Comparison of ENCODE assay signal across 33 cellular contexts in the genomic region with DNA sequence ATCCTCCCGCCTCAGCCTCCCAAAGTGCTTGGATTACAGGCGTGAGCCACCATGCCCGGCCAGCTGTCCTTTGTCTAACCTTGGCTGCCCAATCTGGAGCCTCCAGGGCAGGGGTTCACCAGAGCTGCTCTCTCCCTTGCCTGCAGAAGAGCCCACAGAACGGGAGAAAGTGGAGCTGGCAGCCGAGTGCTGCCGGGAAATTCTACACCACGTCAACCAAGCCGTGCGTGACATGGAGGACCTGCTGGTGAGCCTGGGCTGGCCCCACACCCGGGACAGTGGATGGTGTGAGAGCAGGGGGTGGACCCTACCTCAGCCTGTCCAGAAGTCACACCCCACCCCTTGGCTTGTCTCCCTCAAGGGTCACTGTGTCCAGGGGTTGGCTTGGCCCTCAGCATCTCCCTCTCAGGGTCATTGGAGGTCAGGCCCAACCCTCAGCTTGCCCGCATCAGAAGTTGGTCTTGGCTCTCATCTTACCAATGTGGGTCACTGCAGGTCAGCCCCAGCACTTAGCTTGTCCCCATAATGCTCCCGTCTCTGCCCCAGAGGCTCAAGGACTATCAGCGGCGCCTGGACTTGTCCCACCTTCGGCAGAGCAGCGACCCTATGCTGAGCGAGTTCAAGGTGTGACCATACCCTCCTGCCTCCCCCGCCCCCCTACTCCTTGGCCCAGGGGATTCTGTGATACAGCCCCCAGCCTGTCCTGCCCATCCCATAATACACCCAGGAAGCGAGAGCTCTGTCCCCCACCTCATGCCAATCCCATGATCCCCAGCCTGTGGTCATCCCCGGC. TPM values are rescaled to one million over a fixed set of nuclear protein-coding genes. Genes with fewer than 3 reads are reported as not detected.
DNase-seq lines count a peak whose midpoint lies in the region; ATAC-seq and TF ChIP-seq lines count a peak whose summit lies in the region.
"Had no signal": no experiment of that assay in that cellular context is flagged by ENCODE, and none has a peak within 500 bp of the region (broad histone marks: within the 10 kb centered on the region; RNA-seq: fewer than 3 reads in every experiment).

No MANE protein-coding gene starts in this region.

- H3K36me3 Mint-ChIP-seq in activated naive CD8-positive, alpha-beta T cell = peaks cover 11% of the 10 kb centered on the region
- H3K36me3 Mint-ChIP-seq in activated naive CD8-positive, alpha-beta T cell treated with anti-CD3 and anti-CD28 coated beads, Interleukin-2, amount 50 U/mL, for 24 hours (ENCODE audit: low read depth) = peaks cover 61% of the 10 kb centered on the region
- peaks cover 3 to 50% (median 22%) of the 10 kb centered on the region in 5 donors for H3K36me3 Mint-ChIP-seq in naive thymus-derived CD4-positive, alpha-beta T cell

- no peaks in the 10 kb centered on the region for H3K9me3 ChIP-seq in naive thymus-derived CD4-positive, alpha-beta T cell (ENCODE audit: control insufficient read depth in 2 of 3, low read length in 3 of 3)
- H3K9me3 ChIP-seq in aorta (ENCODE audit: control insufficient read depth, low read length) = no peaks in the 10 kb centered on the region
- H3K9me3 ChIP-seq: HAP-1, neutrophil, testis had no signal

- intact Hi-C loops in naive thymus-derived CD4-positive, alpha-beta T cell (cut with micrococcal nuclease) = no loop called here
- intact Hi-C loops in aorta (cut with DNase I) = no loop called here

- POLR2A ChIA-PET in naive thymus-derived CD4-positive, alpha-beta T cell (lab: Charles Lee) = interaction anchor here (1.1 to 15.6 kb wide), 6 partner anchors 7 to 43 kb away, joined by 3 to 348 read pairs (median 6); a partner anchor contains a TSS

- H3K9me3 Mint-ChIP-seq in activated naive CD8-positive, alpha-beta T cell (ENCODE audit: low read depth) = no peaks in the 10 kb centered on the region
- H3K9me3 Mint-ChIP-seq in activated naive CD8-positive, alpha-beta T cell treated with anti-CD3 and anti-CD28 coated beads, Interleukin-2, amount 50 U/mL, for 24 hours = no peaks in the 10 kb centered on the region
- H3K9me3 Mint-ChIP-seq in naive thymus-derived CD4-positive, alpha-beta T cell = peaks cover 0 to 4% (median 0%) of the 10 kb centered on the region in 11 donors
- H3K9me3 Mint-ChIP-seq: CD8-positive, alpha-beta memory T cell; IgD-negative memory B cell; T-cell had no signal

- no peak overlapping the region for H3K4me3 ChIP-seq in naive thymus-derived CD4-positive, alpha-beta T cell (ENCODE audit: low read length)
- no peak overlapping the region for H3K4me3 ChIP-seq in aorta (ENCODE audit: low read length in 2 of 2)
- H3K4me3 ChIP-seq: HAP-1, testis had no signal

- H3K27me3 ChIP-seq in naive thymus-derived CD4-positive, alpha-beta T cell (ENCODE audit: control insufficient read depth in 2 of 2, insufficient read depth in 2 of 2, low read length in 2 of 2) = no peaks in the 10 kb centered on the region
- no peaks in the 10 kb centered on the region for H3K27me3 ChIP-seq in aorta (ENCODE audit: control insufficient read depth in 1 of 2, insufficient read depth in 2 of 2, low read length in 1 of 2)
- H3K27me3 ChIP-seq: neutrophil, testis had no signal

- H3K4me1 ChIP-seq in naive thymus-derived CD4-positive, alpha-beta T cell (ENCODE audit: control insufficient read depth in 2 of 2, insufficient read depth in 2 of 2, low read length in 2 of 2) = peaks cover 0 to 28% of the 10 kb centered on the region in 2 donors
- H3K4me1 ChIP-seq in aorta (ENCODE audit: control insufficient read depth in 1 of 2, insufficient read depth in 2 of 2, low read length in 2 of 2) = no peaks in the 10 kb centered on the region
- H3K4me1 ChIP-seq: HAP-1, testis had no signal

- DNase-seq in activated naive CD8-positive, alpha-beta T cell treated with anti-CD3 and anti-CD28 coated beads, Interleukin-2, amount 50 U/mL, for 24 hours = no peak
- DNase-seq in naive thymus-derived CD4-positive, alpha-beta T cell = no peak
- DNase-seq in aorta (no peak), GM03348 (ENCODE audit: low spot score) (no peak)
- DNase-seq: activated CD4-positive, alpha-beta T cell treated with anti-CD3 and anti-CD28 coated beads, Interleukin-2, amount 50 U/mL, for 48 hours; activated CD8-positive, alpha-beta memory T cell treated with anti-CD3 and anti-CD28 coated beads, Interleukin-2, amount 50 U/mL, for 48 hours; activated effector memory CD4-positive, alpha-beta T cell treated with Interleukin-2 at 50 U/mL for 16 hours; amniotic stem cell; CD8-positive, alpha-beta memory T cell; DMS153; effector CD8-positive, alpha-beta T cell; GDM1; head of caudate nucleus; NCI-H1048; NCI-H1694 treated with DMSO at 0.1 percent for 48 hours; NCI-H2227 treated with DMSO at 0.1 percent for 48 hours; RPMI8226; stimulated activated naive CD4-positive, alpha-beta T cell treated with Interleukin-2 at 50 U/mL for 16 hours; T-cell; testis had no signal

- peaks cover 52% of the 10 kb centered on the region for H3K4me1 Mint-ChIP-seq in activated naive CD8-positive, alpha-beta T cell (ENCODE audit: low read depth)
- H3K4me1 Mint-ChIP-seq in activated naive CD8-positive, alpha-beta T cell treated with anti-CD3 and anti-CD28 coated beads, Interleukin-2, amount 50 U/mL, for 24 hours = peaks cover 30% of the 10 kb centered on the region
- H3K4me1 Mint-ChIP-seq in naive thymus-derived CD4-positive, alpha-beta T cell = peaks cover 31 to 61% (median 48%) of the 10 kb centered on the region in 7 donors

- H3K27ac ChIP-seq in VCaP = peak overlapping the region; percentile 87
- H3K27ac ChIP-seq in naive thymus-derived CD4-positive, alpha-beta T cell (ENCODE audit: low read depth, low read length) = peak overlapping the region; percentile 38
- H3K27ac ChIP-seq in aorta (ENCODE audit: low read depth in 1 of 2, low read length in 2 of 2) = no peak overlapping the region
- H3K27ac ChIP-seq: neutrophil, testis had no signal

- no peaks in the 10 kb centered on the region for H3K27me3 Mint-ChIP-seq in activated naive CD8-positive, alpha-beta T cell
- no peaks in the 10 kb centered on the region for H3K27me3 Mint-ChIP-seq in activated naive CD8-positive, alpha-beta T cell treated with anti-CD3 and anti-CD28 coated beads, Interleukin-2, amount 50 U/mL, for 24 hours
- H3K27me3 Mint-ChIP-seq in naive thymus-derived CD4-positive, alpha-beta T cell = no peaks in the 10 kb centered on the region
- H3K27me3 Mint-ChIP-seq: IgD-negative memory B cell, T-cell had no signal

- WGBS in aorta, 2 donors = 87 to 89% methylated on average over 20 of the region's 20 CpGs

- TF ChIP-seq CTCF in VCaP (conservative IDR thresholded peaks at IDR 0.05) = no peak

- ATAC-seq in activated naive CD8-positive, alpha-beta T cell treated with anti-CD3 and anti-CD28 coated beads, Interleukin-2, amount 50 U/mL, for 24 hours = no peak
- no peak for ATAC-seq in naive thymus-derived CD4-positive, alpha-beta T cell
- ATAC-seq in aorta (ENCODE audit: low FRiP score) (peak; percentile 24), GM18907 (IDR thresholded peaks at IDR 0.05; ENCODE audit: unreplicated experiment) (no peak), GM18873 (IDR thresholded peaks at IDR 0.05; ENCODE audit: low FRiP score, unreplicated experiment) (no peak)
- ATAC-seq: T-cell had no signal

- CTCF ChIA-PET in naive thymus-derived CD4-positive, alpha-beta T cell (lab: Charles Lee) = interaction anchor here (0.7 to 1.0 kb wide), 3 partner anchors 12 to 28 kb away, joined by 3 to 4 read pairs (median 3); no protein-coding TSS in a partner anchor

- peaks cover 49 to 93% (median 61%) of the 10 kb centered on the region in 3 experiments for H3K36me3 ChIP-seq in naive thymus-derived CD4-positive, alpha-beta T cell (ENCODE audit: control insufficient read depth in 2 of 3, insufficient read depth in 3 of 3, low read length in 3 of 3)
- peaks cover 6 to 12% of the 10 kb centered on the region in 2 donors for H3K36me3 ChIP-seq in aorta (ENCODE audit: control insufficient read depth in 1 of 2, insufficient read depth in 2 of 2, low read length in 1 of 2)

- H3K4me3 Mint-ChIP-seq in activated naive CD8-positive, alpha-beta T cell = no peak overlapping the region
- no peak overlapping the region for H3K4me3 Mint-ChIP-seq in activated naive CD8-positive, alpha-beta T cell treated with anti-CD3 and anti-CD28 coated beads, Interleukin-2, amount 50 U/mL, for 24 hours
- H3K4me3 Mint-ChIP-seq in naive thymus-derived CD4-positive, alpha-beta T cell = peak overlapping the region in 2 of 10 donors; percentile 39 to 49
- H3K4me3 Mint-ChIP-seq: CD8-positive, alpha-beta memory T cell; T-cell had no signal

- peak overlapping the region; percentile 70 for H3K27ac Mint-ChIP-seq in activated naive CD8-positive, alpha-beta T cell
- no peak overlapping the region for H3K27ac Mint-ChIP-seq in activated naive CD8-positive, alpha-beta T cell treated with anti-CD3 and anti-CD28 coated beads, Interleukin-2, amount 50 U/mL, for 24 hours
- peak overlapping the region in 4 of 9 donors; percentile 52 to 87 (median 76) for H3K27ac Mint-ChIP-seq in naive thymus-derived CD4-positive, alpha-beta T cell

RNA-seq across cellular contexts. Expression of a gene that starts 20.4 kb away (rescaled TPM):
- 1,000 to 10,000 TPM in 4 of 5 experiments, 100 to 1,000 TPM in 1; 662 to 1,236 (median 1,141) TPM for total RNA-seq in naive thymus-derived CD4-positive, alpha-beta T cell
- 100 to 1,000 TPM; 184 to 367 TPM for polyA plus RNA-seq in naive thymus-derived CD4-positive, alpha-beta T cell
- total RNA-seq in aorta = 100 to 1,000 TPM in 1 of 2 donors, 10 to 100 TPM in 1; 95.5 to 137 TPM
- 100 to 1,000 TPM in 1 of 2 donors, 10 to 100 TPM in 1; 29.8 to 163 TPM for polyA plus RNA-seq in aorta

RNA-seq across cellular contexts. Expression of a gene that starts 24.9 kb away (rescaled TPM):
- 10 to 100 TPM in 2 of 5 experiments, 1 to 10 TPM in 3; 3.0 to 15.0 (median 8.0) TPM for total RNA-seq in naive thymus-derived CD4-positive, alpha-beta T cell
- not detected for polyA plus RNA-seq in naive thymus-derived CD4-positive, alpha-beta T cell
- total RNA-seq in aorta = under 1 TPM; 0.51 to 0.81 TPM
- under 1 TPM in 1 of 2 donors, not detected in 1; 0.46 TPM for polyA plus RNA-seq in aorta
- total RNA-seq: epithelial cell of proximal tubule, fibroblast of villous mesenchyme, kidney epithelial cell, lung microvascular endothelial cell, pulmonary artery endothelial cell, SK-MEL-5 had no signal
- polyA plus RNA-seq: CD8-positive, alpha-beta memory T cell; IgD-negative memory B cell had no signal

RNA-seq across cellular contexts. Expression of a gene that starts 26.3 kb away (rescaled TPM):
- total RNA-seq in naive thymus-derived CD4-positive, alpha-beta T cell = 10 to 100 TPM in 1 of 5 experiments, 1 to 10 TPM in 4; 2.6 to 27.9 (median 2.8) TPM
- polyA plus RNA-seq in naive thymus-derived CD4-positive, alpha-beta T cell = 10 to 100 TPM in 1 of 2 donors, 1 to 10 TPM in 1; 9.6 to 16.8 TPM
- 1 to 10 TPM in 1 of 2 donors, under 1 TPM in 1; 0.96 to 1.3 TPM for total RNA-seq in aorta
- under 1 TPM; 0.49 to 0.63 TPM for polyA plus RNA-seq in aorta
- total RNA-seq: epithelial cell of proximal tubule, fibroblast of villous mesenchyme, kidney epithelial cell, lung microvascular endothelial cell, pulmonary artery endothelial cell had no signal

RNA-seq across cellular contexts. Expression of a gene that starts 43.3 kb away (rescaled TPM):
- total RNA-seq in naive thymus-derived CD4-positive, alpha-beta T cell = 1,000 to 10,000 TPM; 2,739 to 3,712 (median 3,396) TPM
- polyA plus RNA-seq in naive thymus-derived CD4-positive, alpha-beta T cell = 1,000 to 10,000 TPM; 6,645 to 7,822 TPM
- 1,000 to 10,000 TPM; 1,062 to 1,150 TPM for total RNA-seq in aorta
- polyA plus RNA-seq in aorta = 1,000 to 10,000 TPM; 2,268 to 2,335 TPM

RNA-seq across cellular contexts. Expression of a gene that starts 55.8 kb away (rescaled TPM):
- 10 to 100 TPM; 70.4 to 90.9 (median 78.1) TPM for total RNA-seq in naive thymus-derived CD4-positive, alpha-beta T cell
- 100 to 1,000 TPM; 171 to 187 TPM for polyA plus RNA-seq in naive thymus-derived CD4-positive, alpha-beta T cell
- 100 to 1,000 TPM; 175 to 198 TPM for total RNA-seq in aorta
- 100 to 1,000 TPM; 223 to 376 TPM for polyA plus RNA-seq in aorta

Comparison
In these comparisons a context has a peak if more than half of its experiments do, and no peak if none do; other contexts are left out.
1. H3K27ac ChIP-seq: peak in VCaP (single experiment) and naive thymus-derived CD4-positive, alpha-beta T cell (single experiment); none in aorta (0 of 2).
2. RNA of a gene that starts 20.4 kb away (total RNA-seq): 662 to 1,236 TPM in naive thymus-derived CD4-positive, alpha-beta T cell; 95.5 to 137 TPM in aorta; every median in the first group is over 4 times any median in the second.